Comparison of ENCODE assay signal across 8 cellular contexts in the genomic region with DNA sequence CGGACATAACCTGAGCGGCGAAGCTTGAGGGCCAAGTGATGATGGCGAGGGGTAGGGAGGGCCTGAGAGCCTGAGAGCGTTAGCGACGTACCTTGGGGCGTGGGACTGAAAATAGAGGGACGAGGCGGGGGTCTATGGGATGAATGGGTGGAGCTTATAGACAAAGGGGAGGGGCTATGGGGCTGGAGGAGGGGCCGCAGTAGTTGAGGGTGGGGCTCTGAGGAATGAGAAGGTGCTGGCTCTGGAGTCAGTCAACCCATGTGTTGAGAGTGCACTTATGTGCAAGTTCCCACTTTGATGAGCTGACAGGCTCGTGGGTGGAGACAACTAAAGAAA. TPM values are rescaled to one million over a fixed set of nuclear protein-coding genes. Genes with fewer than 3 reads are reported as not detected.
DNase-seq lines count a peak whose midpoint lies in the region; TF ChIP-seq lines count a peak whose summit lies in the region.

No MANE protein-coding gene starts in this region.

- TF ChIP-seq EP300 in esophagus muscularis mucosa (IDR thresholded peaks at IDR 0.05) (no peak), neural cell (conservative IDR thresholded peaks at IDR 0.05; ENCODE audit: poor library complexity, severe bottlenecking) (no peak)

- TF ChIP-seq POLR2A in esophagus muscularis mucosa (IDR thresholded peaks at IDR 0.05; ENCODE audit: low read depth) (no peak), thyroid gland (IDR thresholded peaks at IDR 0.05) (no peak)

- H3K9me2 ChIP-seq in GM23248 (ENCODE audit: insufficient read depth) = no peaks in the 10 kb centered on the region
- H3K9me2 ChIP-seq in neural cell (ENCODE audit: insufficient read depth, low read length) = no peaks in the 10 kb centered on the region

- in situ Hi-C loops in GM23248 (cut with MboI) = no loop called here

- TF ChIP-seq RAD21 in neural cell (conservative IDR thresholded peaks at IDR 0.05) = no peak

- peaks cover 25% of the 10 kb centered on the region for H3K79me2 ChIP-seq in GM23248 (ENCODE audit: insufficient read depth)
- H3K79me2 ChIP-seq in neural cell (replicated peaks; ENCODE audit: insufficient read depth, low read length) = peaks cover 4% of the 10 kb centered on the region

- H3K27me3 ChIP-seq in GM23248 (replicated peaks; ENCODE audit: insufficient read depth) (no peaks in the 10 kb centered on the region), esophagus muscularis mucosa (no peaks in the 10 kb centered on the region), neural cell (ENCODE audit: insufficient read depth, low read depth, low read length) (no peaks in the 10 kb centered on the region), thyroid gland (no peaks in the 10 kb centered on the region)

- peaks cover 8% of the 10 kb centered on the region; the same call in 1 of the 2 replicates for H3F3A ChIP-seq in GM23248 (ENCODE audit: insufficient read depth)
- H3F3A ChIP-seq in neural cell (ENCODE audit: insufficient read depth, low read length, poor library complexity, severe bottlenecking) = no peaks in the 10 kb centered on the region

- H3K27ac ChIP-seq in GM23248 = peak overlapping the region; percentile 51
- H3K27ac ChIP-seq in esophagus muscularis mucosa (replicated peaks in 1 of 4) = peak overlapping the region; percentile 88 to 92 (median 88)
- peak overlapping the region; percentile 85 for H3K27ac ChIP-seq in neural cell (ENCODE audit: low read length)
- peak overlapping the region; percentile 78 to 89 (median 85) for H3K27ac ChIP-seq in thyroid gland

- TF ChIP-seq CTCF in esophagus muscularis mucosa (IDR thresholded peaks at IDR 0.05) (peak in 1 of 3 experiments; percentile 3), neural cell (IDR thresholded peaks at IDR 0.05; ENCODE audit: poor library complexity, severe bottlenecking) (no peak), thyroid gland (IDR thresholded peaks at IDR 0.05) (no peak)

- H3K4me2 ChIP-seq in GM23248 (ENCODE audit: unreplicated experiment) (peak overlapping the region; percentile 80), neural cell (ENCODE audit: low read length) (peak overlapping the region; percentile 55)

- H4K20me1 ChIP-seq in GM23248 (ENCODE audit: insufficient read depth) = no peaks in the 10 kb centered on the region
- H4K20me1 ChIP-seq in neural cell (ENCODE audit: insufficient read depth) = no peaks in the 10 kb centered on the region

- no peaks in the 10 kb centered on the region for H3K36me3 ChIP-seq in GM23248 (ENCODE audit: low read depth)
- H3K36me3 ChIP-seq in esophagus muscularis mucosa = peaks cover 1 to 15% (median 10%) of the 10 kb centered on the region in 4 donors
- no peaks in the 10 kb centered on the region for H3K36me3 ChIP-seq in neural cell (ENCODE audit: insufficient read depth, low read length)
- H3K36me3 ChIP-seq in thyroid gland = no peaks in the 10 kb centered on the region

- intact Hi-C loops in esophagus muscularis mucosa (cut with DNase I) (loop anchor here (2.0 kb wide), 1 partner anchor 33 kb away; no protein-coding TSS in a partner anchor), thyroid gland (cut with DNase I) (no loop called here)

- peak overlapping the region; percentile 92 for H2AFZ ChIP-seq in GM23248
- peak overlapping the region; percentile 69 for H2AFZ ChIP-seq in neural cell (ENCODE audit: low read depth, low read length)

- DNase-seq in GM23248 (peak; percentile 54), NCI-H1092 (lab: John Stamatoyannopoulos, UW) (peak; percentile 59), activated T-cell treated with anti-CD3 and anti-CD28 coated beads for 24 hours (ENCODE audit: low read depth) (peak; percentile 47), esophagus muscularis mucosa (ENCODE audit: extremely low spot score) (no peak), thyroid gland (peak in 1 of 2 donors; percentile 52), DMS153 (lab: John Stamatoyannopoulos, UW) (no peak)

- H3K9me3 ChIP-seq in GM23248 (ENCODE audit: low read depth) (no peaks in the 10 kb centered on the region), esophagus muscularis mucosa (no peaks in the 10 kb centered on the region), neural cell (ENCODE audit: low read length) (no peaks in the 10 kb centered on the region), thyroid gland (no peaks in the 10 kb centered on the region)

- peak overlapping the region; percentile 93 for H3K9ac ChIP-seq in GM23248
- H3K9ac ChIP-seq in neural cell (ENCODE audit: low read length) = peak overlapping the region; percentile 90

- WGBS in GM23248 (ENCODE audit: low coverage in 1 of 2, low lambda C conversion rate in 2 of 2, missing lambda C conversion rate in 2 of 2), 2 experiments = 0 to 1% methylated on average over 2 to 12 of the region's 12 CpGs
- WGBS in esophagus muscularis mucosa = 56% methylated on average over 12 of the region's 12 CpGs
- 1 to 2% methylated on average over 9 to 12 of the region's 12 CpGs for WGBS in thyroid gland, 2 donors

- peak overlapping the region; percentile 72 for H3K4me3 ChIP-seq in GM08714 (ENCODE audit: low read length)
- H3K4me3 ChIP-seq in GM23248 = peak overlapping the region; percentile 92
- peak overlapping the region; percentile 64 to 82 (median 70) for H3K4me3 ChIP-seq in esophagus muscularis mucosa
- peak overlapping the region; percentile 85 for H3K4me3 ChIP-seq in neural cell (ENCODE audit: low read length)
- H3K4me3 ChIP-seq in thyroid gland (replicated peaks in 1 of 3) = peak overlapping the region in 2 of 3 donors; percentile 50 to 66

- H3K4me1 ChIP-seq in GM23248 (ENCODE audit: insufficient read depth) (peaks cover 6% of the 10 kb centered on the region; the same call in 1 of the 2 replicates), esophagus muscularis mucosa (peaks cover 4 to 13% (median 11%) of the 10 kb centered on the region in 4 donors), thyroid gland (peaks cover 6% of the 10 kb centered on the region in 2 donors)

TF ChIP-seq in neural cell, 6 proteins besides CTCF, POLR2A, EP300 and RAD21 (continues in another document):
- TF ChIP-seq, protein P1, sequence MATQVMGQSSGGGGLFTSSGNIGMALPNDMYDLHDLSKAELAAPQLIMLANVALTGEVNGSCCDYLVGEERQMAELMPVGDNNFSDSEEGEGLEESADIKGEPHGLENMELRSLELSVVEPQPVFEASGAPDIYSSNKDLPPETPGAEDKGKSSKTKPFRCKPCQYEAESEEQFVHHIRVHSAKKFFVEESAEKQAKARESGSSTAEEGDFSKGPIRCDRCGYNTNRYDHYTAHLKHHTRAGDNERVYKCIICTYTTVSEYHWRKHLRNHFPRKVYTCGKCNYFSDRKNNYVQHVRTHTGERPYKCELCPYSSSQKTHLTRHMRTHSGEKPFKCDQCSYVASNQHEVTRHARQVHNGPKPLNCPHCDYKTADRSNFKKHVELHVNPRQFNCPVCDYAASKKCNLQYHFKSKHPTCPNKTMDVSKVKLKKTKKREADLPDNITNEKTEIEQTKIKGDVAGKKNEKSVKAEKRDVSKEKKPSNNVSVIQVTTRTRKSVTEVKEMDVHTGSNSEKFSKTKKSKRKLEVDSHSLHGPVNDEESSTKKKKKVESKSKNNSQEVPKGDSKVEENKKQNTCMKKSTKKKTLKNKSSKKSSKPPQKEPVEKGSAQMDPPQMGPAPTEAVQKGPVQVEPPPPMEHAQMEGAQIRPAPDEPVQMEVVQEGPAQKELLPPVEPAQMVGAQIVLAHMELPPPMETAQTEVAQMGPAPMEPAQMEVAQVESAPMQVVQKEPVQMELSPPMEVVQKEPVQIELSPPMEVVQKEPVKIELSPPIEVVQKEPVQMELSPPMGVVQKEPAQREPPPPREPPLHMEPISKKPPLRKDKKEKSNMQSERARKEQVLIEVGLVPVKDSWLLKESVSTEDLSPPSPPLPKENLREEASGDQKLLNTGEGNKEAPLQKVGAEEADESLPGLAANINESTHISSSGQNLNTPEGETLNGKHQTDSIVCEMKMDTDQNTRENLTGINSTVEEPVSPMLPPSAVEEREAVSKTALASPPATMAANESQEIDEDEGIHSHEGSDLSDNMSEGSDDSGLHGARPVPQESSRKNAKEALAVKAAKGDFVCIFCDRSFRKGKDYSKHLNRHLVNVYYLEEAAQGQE (IDR thresholded peaks at IDR 0.05; ENCODE audit: borderline replicate concordance) = no peak
- no peak for TF ChIP-seq MXI1 (conservative IDR thresholded peaks at IDR 0.05; ENCODE audit: poor library complexity, severe bottlenecking)
- TF ChIP-seq SMC3 (conservative IDR thresholded peaks at IDR 0.05; ENCODE audit: poor library complexity) = no peak
- no peak for TF ChIP-seq POLR2AphosphoS5 (IDR thresholded peaks at IDR 0.05)
- TF ChIP-seq EZH2 (IDR thresholded peaks at IDR 0.05; ENCODE audit: borderline replicate concordance, insufficient read depth, low read length, poor library complexity, severe bottlenecking) = no peak

RNA-seq across cellular contexts. Expression of a gene that starts 0.5 kb away (rescaled TPM):
- 7.9 and 8.2 TPM in 2 replicates for total RNA-seq in GM23248 (2014; rRNA removed; shearing (Covaris generic))
- polyA plus RNA-seq in GM23248 (2016; fragmentation: Nextera tagmentation; extraction: Ambion mirVana) = 8.5 and 8.6 TPM in 2 replicates
- total RNA-seq in esophagus muscularis mucosa = 10 to 100 TPM; 10.3 to 22.4 (median 16.4) TPM
- 4.5 and 7.3 TPM in 2 replicates for polyA plus RNA-seq in neural cell
- polyA minus RNA-seq in neural cell = 8.8 and 11.8 TPM in 2 replicates
- 10 to 100 TPM in 3 of 4 donors, 1 to 10 TPM in 1; 9.4 to 16.5 (median 12.2) TPM for total RNA-seq in thyroid gland

RNA-seq across cellular contexts. Expression of a gene that starts 18.4 kb away (rescaled TPM):
- total RNA-seq in GM23248 (2014; rRNA removed; shearing (Covaris generic)) = 17.0 and 21.1 TPM in 2 replicates
- polyA plus RNA-seq in GM23248 (2016; fragmentation: Nextera tagmentation; extraction: Ambion mirVana) (45.0 and 48.3 TPM in 2 replicates), neural cell (134 and 143 TPM in 2 replicates)
- total RNA-seq in esophagus muscularis mucosa (10 to 100 TPM; 15.7 to 20.7 (median 17.4) TPM), thyroid gland (10 to 100 TPM; 11.0 to 43.5 (median 35.5) TPM)
- polyA minus RNA-seq in neural cell = 42.9 and 44.1 TPM in 2 replicates

RNA-seq across cellular contexts. Expression of a gene that starts 31.2 kb away (rescaled TPM):
- total RNA-seq in GM23248 (2014; rRNA removed; shearing (Covaris generic)) = 15.4 and 32.2 TPM in 2 replicates
- 20.3 and 22.9 TPM in 2 replicates for polyA plus RNA-seq in GM23248 (2016; fragmentation: Nextera tagmentation; extraction: Ambion mirVana)
- total RNA-seq in esophagus muscularis mucosa = 10 to 100 TPM; 15.0 to 21.5 (median 18.9) TPM
- 29.8 and 32.1 TPM in 2 replicates for polyA plus RNA-seq in neural cell
- polyA minus RNA-seq in neural cell = 15.0 and 16.8 TPM in 2 replicates
- total RNA-seq in thyroid gland = 10 to 100 TPM; 14.5 to 36.4 (median 21.4) TPM

RNA-seq across cellular contexts. Expression of a gene that starts 34.3 kb away (rescaled TPM):
- 188 and 210 TPM in 2 replicates for total RNA-seq in GM23248 (2014; rRNA removed; shearing (Covaris generic))
- 143 and 150 TPM in 2 replicates for polyA plus RNA-seq in GM23248 (2016; fragmentation: Nextera tagmentation; extraction: Ambion mirVana)
- total RNA-seq in esophagus muscularis mucosa = 100 to 1,000 TPM in 3 of 4 donors, 10 to 100 TPM in 1; 94.0 to 204 (median 156) TPM
- 327 and 378 TPM in 2 replicates for polyA plus RNA-seq in neural cell
- 144 and 147 TPM in 2 replicates for polyA minus RNA-seq in neural cell
- total RNA-seq in thyroid gland = 100 to 1,000 TPM; 122 to 250 (median 177) TPM

RNA-seq across cellular contexts. Expression of a gene that starts 57.3 kb away (rescaled TPM):
- 120 and 149 TPM in 2 replicates for total RNA-seq in GM23248 (2014; rRNA removed; shearing (Covaris generic))
- polyA plus RNA-seq in GM23248 (2016; fragmentation: Nextera tagmentation; extraction: Ambion mirVana) (89.7 and 92.4 TPM in 2 replicates), neural cell (210 and 217 TPM in 2 replicates)
- total RNA-seq in esophagus muscularis mucosa (100 to 1,000 TPM; 123 to 166 (median 152) TPM), thyroid gland (100 to 1,000 TPM; 134 to 181 (median 171) TPM)
- polyA minus RNA-seq in neural cell = 110 and 126 TPM in 2 replicates

Comparison
In these comparisons a context has a peak if more than half of its experiments do, and no peak if none do; other contexts are left out.
1. DNase-seq: peak in GM23248 (single experiment), NCI-H1092 (single experiment) and activated T-cell treated with anti-CD3 and anti-CD28 coated beads for 24 hours (single experiment); none in esophagus muscularis mucosa (single experiment) and DMS153 (single experiment).
2. Peak in every context shown above with its lines, with median percentiles within 50 percentile points of each other: H3K4me3 ChIP-seq and H3K27ac ChIP-seq.